20 cellular contexts compared by ENCODE assay signal in genomic region chr7:35399840-35400239, GRCh38.
DNase-seq lines count a peak whose midpoint lies in the region; ATAC-seq and TF ChIP-seq lines count a peak whose summit lies in the region.
"Had no signal": no experiment of that assay in that cellular context is flagged by ENCODE, and none has a peak within 500 bp of the region (broad histone marks: within the 10 kb centered on the region; RNA-seq: fewer than 3 reads in every experiment).

No MANE protein-coding gene starts in this region.

- H3K9me3 ChIP-seq in heart left ventricle = no peaks in the 10 kb centered on the region
- H3K9me3 ChIP-seq: BE2C, BLaER1, Caco-2 had no signal

- peaks cover 9% of the 10 kb centered on the region for H3K27me3 Mint-ChIP-seq in stimulated activated naive CD8-positive, alpha-beta T cell treated with anti-CD3 and anti-CD28 coated beads, Interleukin-15, amount 100 ng/mL, for 72 hours
- H3K27me3 Mint-ChIP-seq: CD4-positive, CD25-positive, alpha-beta regulatory T cell had no signal

- no peak overlapping the region for H3K27ac Mint-ChIP-seq in stimulated activated naive CD8-positive, alpha-beta T cell treated with anti-CD3 and anti-CD28 coated beads, Interleukin-15, amount 100 ng/mL, for 72 hours
- H3K27ac Mint-ChIP-seq: CD4-positive, alpha-beta memory T cell; CD4-positive, CD25-positive, alpha-beta regulatory T cell; CD8-positive, alpha-beta memory T cell had no signal

- WGBS in heart left ventricle, 4 donors = 49 to 66% (median 63%) methylated on average over 4 of the region's 4 CpGs

- in situ Hi-C loops in GM13976 (cut with MboI; ENCODE audit: low sequenced_read_pairs, unreplicated experiment) = no loop called here

- no peaks in the 10 kb centered on the region for H3K4me1 Mint-ChIP-seq in stimulated activated naive CD8-positive, alpha-beta T cell treated with anti-CD3 and anti-CD28 coated beads, Interleukin-15, amount 100 ng/mL, for 72 hours
- H3K4me1 Mint-ChIP-seq: CD14-positive monocyte; CD4-positive, alpha-beta memory T cell; CD4-positive, CD25-positive, alpha-beta regulatory T cell; CD8-positive, alpha-beta memory T cell had no signal

- H3K27ac ChIP-seq in heart left ventricle = no peak overlapping the region
- H3K27ac ChIP-seq: BLaER1 had no signal

- no peaks in the 10 kb centered on the region for H3K36me3 ChIP-seq in heart left ventricle
- H3K36me3 ChIP-seq: BE2C, BLaER1 had no signal

- DNase-seq in heart left ventricle (no peak), cardiac septum (ENCODE audit: low spot score) (no peak), left ventricle myocardium superior (no peak), GM13976 (ENCODE audit: low spot score) (no peak), COLO668 (lab: John Stamatoyannopoulos, UW; ENCODE audit: unreplicated experiment) (no peak)
- DNase-seq in stimulated activated naive CD8-positive, alpha-beta T cell treated with anti-CD3 and anti-CD28 coated beads, Interleukin-15, amount 100 ng/mL, for 72 hours = no peak
- no peak for DNase-seq in stimulated activated naive CD8-positive, alpha-beta T cell treated with anti-CD3 and anti-CD28 coated beads, Interleukin-15, Interleukin-2, amounts not matched to agents 100 U/mL and 50 U/mL, for 24 hours
- DNase-seq: 8988T; ACHN; BE2C; C1 segment of cervical spinal cord; Caco-2; Calu3; CD4-positive, alpha-beta memory T cell; CD4-positive, CD25-positive, alpha-beta regulatory T cell; CD8-positive, alpha-beta memory T cell; DMS79 treated with DMSO at 0.1 percent for 48 hours; GF-D8 had no signal

- intact Hi-C loops in heart left ventricle (cut with DNase I) = no loop called here
- intact Hi-C loops in cardiac septum (cut with DNase I) = no loop called here
- intact Hi-C loops in left ventricle myocardium superior (cut with micrococcal nuclease) = no loop called here

- H3K4me3 ChIP-seq in heart left ventricle = no peak overlapping the region
- H3K4me3 ChIP-seq: BLaER1 had no signal

- no peak overlapping the region for H3K4me3 Mint-ChIP-seq in stimulated activated naive CD8-positive, alpha-beta T cell treated with anti-CD3 and anti-CD28 coated beads, Interleukin-15, amount 100 ng/mL, for 72 hours
- H3K4me3 Mint-ChIP-seq: CD14-positive monocyte; CD4-positive, alpha-beta memory T cell; CD4-positive, CD25-positive, alpha-beta regulatory T cell; CD8-positive, alpha-beta memory T cell had no signal

- ATAC-seq in heart left ventricle = peak; percentile 34 to 58 (median 46)
- ATAC-seq in stimulated activated naive CD8-positive, alpha-beta T cell treated with anti-CD3 and anti-CD28 coated beads, Interleukin-15, amount 100 ng/mL, for 72 hours = peak; percentile 5
- no peak for ATAC-seq in stimulated activated naive CD8-positive, alpha-beta T cell treated with anti-CD3 and anti-CD28 coated beads, Interleukin-15, Interleukin-2, amounts not matched to agents 100 U/mL and 50 U/mL, for 24 hours
- ATAC-seq in left ventricle myocardium superior = peak; percentile 65

- TF ChIP-seq POLR2A in heart left ventricle (IDR thresholded peaks at IDR 0.05) = no peak

- no peak for TF ChIP-seq CTCF in heart left ventricle (IDR thresholded peaks at IDR 0.05)
- no peak for TF ChIP-seq CTCF in GM13976 (IDR thresholded peaks at IDR 0.05; ENCODE audit: borderline replicate concordance, control extremely low read depth, extremely low read depth, insufficient read depth, missing control alignments)

- H3K27me3 ChIP-seq in heart left ventricle = no peaks in the 10 kb centered on the region
- H3K27me3 ChIP-seq: BE2C, BLaER1 had no signal

- no peaks in the 10 kb centered on the region for H3K9me3 Mint-ChIP-seq in stimulated activated naive CD8-positive, alpha-beta T cell treated with anti-CD3 and anti-CD28 coated beads, Interleukin-15, amount 100 ng/mL, for 72 hours
- H3K9me3 Mint-ChIP-seq: CD4-positive, alpha-beta memory T cell; CD8-positive, alpha-beta memory T cell had no signal

- H3K4me1 ChIP-seq in heart left ventricle = peaks cover 0 to 10% (median 0%) of the 10 kb centered on the region in 12 donors
- H3K4me1 ChIP-seq: BE2C, Caco-2 had no signal
